Comparison of ENCODE assay signal across 18 cellular contexts in genomic region chr15:62942411-62942810, GRCh38.
"Had no signal": no experiment of that assay in that cellular context is flagged by ENCODE, and none has a peak within 500 bp of the region (broad histone marks: within the 10 kb centered on the region; RNA-seq: fewer than 3 reads in every experiment).

No MANE protein-coding gene starts in this region.

- H3K4me1 Mint-ChIP-seq: activated naive CD4-positive, alpha-beta T cell treated with anti-CD3 and anti-CD28 coated beads, Interleukin-2, amount 50 U/mL, for 24 hours; naive B cell had no signal

- H3K9me3 ChIP-seq: mucosa of descending colon, pancreas, right lobe of liver, spleen, transverse colon had no signal

- H3K4me2 ChIP-seq: hepatocyte, neural progenitor cell had no signal

- H3K4me1 ChIP-seq: neural progenitor cell had no signal

- H3K9ac ChIP-seq: neural progenitor cell had no signal

- H3K9me3 Mint-ChIP-seq: activated naive CD4-positive, alpha-beta T cell treated with anti-CD3 and anti-CD28 coated beads, Interleukin-2, amount 50 U/mL, for 24 hours; naive B cell; neural progenitor cell had no signal

- H3K36me3 ChIP-seq: neural progenitor cell, pancreas, right lobe of liver, spleen, transverse colon, WERI-Rb-1 had no signal

- H3K4me3 Mint-ChIP-seq: activated naive CD4-positive, alpha-beta T cell treated with anti-CD3 and anti-CD28 coated beads, Interleukin-2, amount 50 U/mL, for 24 hours; naive B cell; neural progenitor cell had no signal

- H3K27ac Mint-ChIP-seq: activated naive CD4-positive, alpha-beta T cell treated with anti-CD3 and anti-CD28 coated beads, Interleukin-2, amount 50 U/mL, for 24 hours; naive B cell; neural progenitor cell had no signal

- H3K79me2 ChIP-seq: hepatocyte had no signal

- DNase-seq: activated CD4-positive, alpha-beta T cell treated with anti-CD3 and anti-CD28 coated beads for 1 hour; activated CD8-positive, alpha-beta memory T cell treated with anti-CD3 and anti-CD28 coated beads for 24 hours; activated gamma-delta T cell; mucosa of descending colon; naive B cell; pancreas; right lobe of liver; spleen; stimulated activated naive CD4-positive, alpha-beta T cell treated with Interleukin-2 at 50 U/mL for 16 hours; substantia nigra; SW 1271; T-helper 2 cell; transverse colon; WERI-Rb-1 had no signal

- H3K27ac ChIP-seq: hepatocyte, neural progenitor cell, pancreas, right lobe of liver, spleen, WERI-Rb-1 had no signal

- H3K36me3 Mint-ChIP-seq: activated naive CD4-positive, alpha-beta T cell treated with anti-CD3 and anti-CD28 coated beads, Interleukin-2, amount 50 U/mL, for 24 hours; naive B cell; neural progenitor cell had no signal

- H3K27me3 ChIP-seq: hepatocyte, neural progenitor cell, pancreas, right lobe of liver, transverse colon had no signal

- H3K4me3 ChIP-seq: hepatocyte, mucosa of descending colon, neural progenitor cell, pancreas, right lobe of liver, spleen, transverse colon had no signal

- ATAC-seq: left lobe of liver, mucosa of descending colon, right lobe of liver had no signal
